33 cellular contexts compared by ENCODE assay signal in genomic region chr11:46197421-46197820, GRCh38.
"Had no signal": no experiment of that assay in that cellular context is flagged by ENCODE, and none has a peak within 500 bp of the region (broad histone marks: within the 10 kb centered on the region; RNA-seq: fewer than 3 reads in every experiment).

No MANE protein-coding gene starts in this region.

- H3K4me2 ChIP-seq: KMS-11 had no signal

- H3K9me3 ChIP-seq: MG63 had no signal

- H3K4me3 ChIP-seq: MG63 had no signal

- H3K27ac ChIP-seq: KMS-11 had no signal

- DNase-seq: Karpas-422, Kasumi-1, KG1, MG63, MM.1S, MV-4-11, NCI-H1048, NCI-H1092, NCI-H1092 treated with DMSO at 0.1 percent for 48 hours, NCI-H1105, NCI-H1105 treated with DMSO at 0.1 percent for 48 hours, NCI-H1417 treated with DMSO at 0.1 percent for 48 hours, NCI-H1436, NCI-H1436 treated with DMSO at 0.1 percent for 48 hours, NCI-H146, NCI-H1694, NCI-H1694 treated with DMSO at 0.1 percent for 48 hours, NCI-H187, NCI-H187 treated with DMSO at 0.1 percent for 48 hours, NCI-H1930, NCI-H2029, NCI-H2029 treated with DMSO at 0.1 percent for 48 hours, NCI-H2081, NCI-H2081 treated with DMSO at 0.1 percent for 48 hours, NCI-H2107, NCI-H2171, NCI-H2171 treated with DMSO at 0.1 percent for 48 hours, NCI-H2227 treated with DMSO at 0.1 percent for 48 hours, NCI-H226, NCI-H345, NCI-H446, NCI-H446 treated with DMSO at 0.1 percent for 48 hours had no signal

- H3K9ac ChIP-seq: KMS-11 had no signal

- H3K36me3 ChIP-seq: MG63 had no signal
